ENCODE assay signal across 1 cellular context in genomic region chr17:74757931-74758845, GRCh38.
TF ChIP-seq lines count a peak whose summit lies in the region.

No MANE protein-coding gene starts in this region.

TF ChIP-seq in K562, 482 proteins besides CTCF, POLR2A, EP300 and RAD21:
- no peak for TF ChIP-seq SREBF2 (CRISPR knock-in tag; IDR thresholded peaks at IDR 0.05)
- TF ChIP-seq SRSF3 (IDR thresholded peaks at IDR 0.05; ENCODE audit: insufficient read depth, low read length) = no peak
- TF ChIP-seq ZBTB33 (CRISPR knock-in tag; IDR thresholded peaks at IDR 0.05) = peak; percentile 53; the same call in 1 of the 2 replicates
- TF ChIP-seq NCOA1 (IDR thresholded peaks at IDR 0.05; ENCODE audit: low read depth) = no peak
- TF ChIP-seq NFIC (IDR thresholded peaks at IDR 0.05) = peak; percentile 83
- no peak for TF ChIP-seq ARNT (IDR thresholded peaks at IDR 0.05)
- no peak for TF ChIP-seq GABPB2 (CRISPR knock-in tag; conservative IDR thresholded peaks at IDR 0.05)
- TF ChIP-seq SFPQ (IDR thresholded peaks at IDR 0.05; ENCODE audit: low read depth, low read length) = no peak
- TF ChIP-seq PRMT5 (CRISPR knock-in tag; IDR thresholded peaks at IDR 0.05) = no peak
- peak; percentile 54 for TF ChIP-seq EGR1 (conservative IDR thresholded peaks at IDR 0.05)
- TF ChIP-seq SIN3A (IDR thresholded peaks at IDR 0.05; ENCODE audit: borderline replicate concordance in 2 of 2, control insufficient read depth in 1 of 2, low read depth in 2 of 2, low read length in 2 of 2) = no peak
- no peak for TF ChIP-seq PYGO2 (tag; IDR thresholded peaks at IDR 0.05)
- TF ChIP-seq ZNF263 (CRISPR knock-in tag; IDR thresholded peaks at IDR 0.05; ENCODE audit: borderline replicate concordance) = no peak
